ENCODE assay signal across 24 cellular contexts in genomic region chr6:43284986-43285385, GRCh38. TPM values are rescaled to one million over a fixed set of nuclear protein-coding genes. Genes with fewer than 3 reads are reported as not detected.
A peak's percentile ranks its signal among the peaks of the same experiment; 100 is the strongest.
DNase-seq lines count a peak whose midpoint lies in the region; ATAC-seq and TF ChIP-seq lines count a peak whose summit lies in the region.
"Had no signal": no experiment of that assay in that cellular context is flagged by ENCODE, and none has a peak within 500 bp of the region (broad histone marks: within the 10 kb centered on the region; RNA-seq: fewer than 3 reads in every experiment).

No MANE protein-coding gene starts in this region.

- TF ChIP-seq EP300 in suprapubic skin (IDR thresholded peaks at IDR 0.05) = no peak

- WGBS in heart left ventricle, 4 donors = 1 to 6% (median 4%) methylated on average over 14 to 40 of the region's 40 CpGs
- 2% methylated on average over 19 of the region's 40 CpGs for WGBS in suprapubic skin

- peaks cover 40% of the 10 kb centered on the region for H3K27me3 Mint-ChIP-seq in MCF 10A (ENCODE audit: insufficient read depth, unreplicated experiment)
- peaks cover 54% of the 10 kb centered on the region for H3K27me3 Mint-ChIP-seq in mesothelial cell of epicardium (ENCODE audit: low read depth)

- no peaks in the 10 kb centered on the region for H3K4me1 ChIP-seq in breast epithelium
- H3K4me1 ChIP-seq in heart left ventricle = peaks cover 0 to 10% (median 0%) of the 10 kb centered on the region in 12 donors
- H3K4me1 ChIP-seq in suprapubic skin = peaks cover 9% of the 10 kb centered on the region
- no peaks in the 10 kb centered on the region for H3K4me1 ChIP-seq in Karpas-422 (ENCODE audit: low read length)
- H3K4me1 ChIP-seq: BE2C, colonic mucosa had no signal

- H3K4me3 ChIP-seq in breast epithelium = peak overlapping the region; percentile 9 to 52 (median 43)
- peak overlapping the region in 10 of 12 donors; percentile 5 to 50 (median 35) for H3K4me3 ChIP-seq in heart left ventricle
- H3K4me3 ChIP-seq in suprapubic skin = peak overlapping the region; percentile 19
- H3K4me3 ChIP-seq in Karpas-422 (ENCODE audit: low read length) = no peak overlapping the region
- H3K4me3 ChIP-seq: colonic mucosa, MG63 had no signal

- H3K27me3 ChIP-seq in breast epithelium (peaks cover 0 to 44% of the 10 kb centered on the region in 2 donors), heart left ventricle (peaks cover 0 to 30% (median 2%) of the 10 kb centered on the region in 9 donors), suprapubic skin (peaks cover 47% of the 10 kb centered on the region), Karpas-422 (ENCODE audit: low read length) (no peaks in the 10 kb centered on the region)
- H3K27me3 ChIP-seq: BE2C, colonic mucosa, MG63 had no signal

- CTCF ChIA-PET in MCF 10A (lab: Yijun Ruan, JAX) = no interaction called here

- H3K4me1 Mint-ChIP-seq in MCF 10A (ENCODE audit: insufficient read depth, unreplicated experiment) (no peaks in the 10 kb centered on the region), mesothelial cell of epicardium (no peaks in the 10 kb centered on the region)
- H3K4me1 Mint-ChIP-seq: activated CD4-positive, alpha-beta T cell treated with anti-CD3 and anti-CD28 coated beads for 36 hours; activated naive CD8-positive, alpha-beta T cell treated with anti-CD3 and anti-CD28 coated beads for 36 hours; natural killer cell had no signal

- no peak overlapping the region for H3K9ac ChIP-seq in Karpas-422 (ENCODE audit: low read length)

- ATAC-seq in heart left ventricle (peak in 2 of 4 donors; percentile 6 to 40), GM21515 (IDR thresholded peaks at IDR 0.05; ENCODE audit: unreplicated experiment) (no peak)
- ATAC-seq: activated CD4-positive, alpha-beta T cell treated with anti-CD3 and anti-CD28 coated beads for 36 hours; natural killer cell had no signal

- no TSS peak for BruUV-seq in MCF 10A (replicated peaks; lab: Mats Ljungman, UMichigan)

- H3K9me3 Mint-ChIP-seq in MCF 10A (ENCODE audit: unreplicated experiment) = no peaks in the 10 kb centered on the region
- H3K9me3 Mint-ChIP-seq in mesothelial cell of epicardium = no peaks in the 10 kb centered on the region
- H3K9me3 Mint-ChIP-seq: activated naive CD8-positive, alpha-beta T cell treated with anti-CD3 and anti-CD28 coated beads for 36 hours; IgD-negative memory B cell; natural killer cell had no signal

- H3K4me3 Mint-ChIP-seq in MCF 10A (ENCODE audit: unreplicated experiment) (no peak overlapping the region), mesothelial cell of epicardium (peak overlapping the region; percentile 26)
- H3K4me3 Mint-ChIP-seq: activated CD4-positive, alpha-beta T cell treated with anti-CD3 and anti-CD28 coated beads for 36 hours; activated naive CD8-positive, alpha-beta T cell treated with anti-CD3 and anti-CD28 coated beads for 36 hours; natural killer cell had no signal

- H3K27ac Mint-ChIP-seq in MCF 10A (ENCODE audit: low read depth, unreplicated experiment) = no peak overlapping the region
- H3K27ac Mint-ChIP-seq in mesothelial cell of epicardium = no peak overlapping the region
- H3K27ac Mint-ChIP-seq: activated CD4-positive, alpha-beta T cell treated with anti-CD3 and anti-CD28 coated beads for 36 hours; activated naive CD8-positive, alpha-beta T cell treated with anti-CD3 and anti-CD28 coated beads for 36 hours; IgD-negative memory B cell; natural killer cell had no signal

- H4K20me1 ChIP-seq in Karpas-422 (ENCODE audit: insufficient read depth, low read depth, low read length) = no peaks in the 10 kb centered on the region

- no peak overlapping the region for H2AFZ ChIP-seq in Karpas-422 (ENCODE audit: low read length)

- POLR2A ChIA-PET in MCF 10A (lab: Yijun Ruan, JAX) = no interaction called here

- TF ChIP-seq CTCF in breast epithelium (IDR thresholded peaks at IDR 0.05) = no peak
- no peak for TF ChIP-seq CTCF in MCF 10A (IDR thresholded peaks at IDR 0.05; ENCODE audit: unreplicated experiment)
- TF ChIP-seq CTCF in heart left ventricle (IDR thresholded peaks at IDR 0.05) = no peak
- no peak for TF ChIP-seq CTCF in mesothelial cell of epicardium (IDR thresholded peaks at IDR 0.05; ENCODE audit: unreplicated experiment)
- TF ChIP-seq CTCF in suprapubic skin (IDR thresholded peaks at IDR 0.05) = no peak

- H3K27ac ChIP-seq in breast epithelium = no peak overlapping the region
- H3K27ac ChIP-seq in heart left ventricle = no peak overlapping the region
- no peak overlapping the region for H3K27ac ChIP-seq in suprapubic skin
- no peak overlapping the region for H3K27ac ChIP-seq in Karpas-422 (ENCODE audit: low read length)
- H3K27ac ChIP-seq: colonic mucosa had no signal

- no peaks in the 10 kb centered on the region for H3K9me2 ChIP-seq in Karpas-422 (replicated peaks; ENCODE audit: insufficient read depth, low read length)

- H3K79me2 ChIP-seq in Karpas-422 (ENCODE audit: low read length) = no peaks in the 10 kb centered on the region

- no peaks in the 10 kb centered on the region for H3K36me3 Mint-ChIP-seq in MCF 10A (ENCODE audit: insufficient read depth, unreplicated experiment)
- no peaks in the 10 kb centered on the region for H3K36me3 Mint-ChIP-seq in mesothelial cell of epicardium
- H3K36me3 Mint-ChIP-seq: activated naive CD8-positive, alpha-beta T cell treated with anti-CD3 and anti-CD28 coated beads for 36 hours; IgD-negative memory B cell; natural killer cell had no signal

- DNase-seq in breast epithelium (ENCODE audit: low spot score in 2 of 2) = no peak
- DNase-seq in MCF 10A (ENCODE audit: unreplicated experiment) = no peak
- peak in 1 of 5 donors; percentile 42 for DNase-seq in heart left ventricle
- DNase-seq in mesothelial cell of epicardium (ENCODE audit: low spot score in 2 of 2, unreplicated experiment in 2 of 2) = no peak
- DNase-seq in suprapubic skin (ENCODE audit: low spot score in 2 of 2) = no peak
- no peak for DNase-seq in Karpas-422
- DNase-seq in activated naive CD4-positive, alpha-beta T cell (lab: John Stamatoyannopoulos, UW) = no peak
- DNase-seq: 8988T; activated CD4-positive, alpha-beta T cell treated with anti-CD3 and anti-CD28 coated beads for 36 hours; activated naive CD8-positive, alpha-beta T cell treated with anti-CD3 and anti-CD28 coated beads for 36 hours; BE2C; Caco-2; colonic mucosa; hypothalamus; MG63; natural killer cell; NCI-H1417 treated with DMSO at 0.1 percent for 48 hours; OCI-M1; SIG-M5; stimulated activated CD4-positive, alpha-beta T cell treated with anti-CD3 and anti-CD28 coated beads, Interleukin-4, amount 100 ng/mL, for 24 hours had no signal

- no peaks in the 10 kb centered on the region for H3K36me3 ChIP-seq in breast epithelium
- no peaks in the 10 kb centered on the region for H3K36me3 ChIP-seq in heart left ventricle
- no peaks in the 10 kb centered on the region for H3K36me3 ChIP-seq in suprapubic skin
- no peaks in the 10 kb centered on the region for H3K36me3 ChIP-seq in Karpas-422 (ENCODE audit: insufficient read depth, low read length)
- H3K36me3 ChIP-seq: BE2C, colonic mucosa, MG63 had no signal

- intact Hi-C loops in breast epithelium (cut with DNase I; ENCODE audit: low total_unique reads) = no loop called here
- intact Hi-C loops in MCF 10A (cut with micrococcal nuclease) = no loop called here
- intact Hi-C loops in heart left ventricle (cut with DNase I) = no loop called here

- TF ChIP-seq POLR2A in breast epithelium (IDR thresholded peaks at IDR 0.05) (no peak), heart left ventricle (IDR thresholded peaks at IDR 0.05) (no peak), suprapubic skin (IDR thresholded peaks at IDR 0.05) (no peak)

- H3K9me3 ChIP-seq in breast epithelium (no peaks in the 10 kb centered on the region), heart left ventricle (no peaks in the 10 kb centered on the region), suprapubic skin (no peaks in the 10 kb centered on the region), Karpas-422 (ENCODE audit: low read length) (no peaks in the 10 kb centered on the region)
- H3K9me3 ChIP-seq: BE2C, Caco-2, colonic mucosa, MG63 had no signal

- no peak overlapping the region for H3K4me2 ChIP-seq in Karpas-422 (ENCODE audit: low read depth, low read length, poor library complexity, severe bottlenecking)

RNA-seq across cellular contexts. Expression of gene SLC22A7, which starts 13.1 kb away (rescaled TPM):
- total RNA-seq in breast epithelium = not detected
- not detected in 2 replicates for total RNA-seq in MCF 10A (2022)
- under 1 TPM in 4 of 9 donors, not detected in 5; 0.12 to 0.32 (median 0.14) TPM for total RNA-seq in heart left ventricle
- under 1 TPM in 1 of 2 donors, not detected in 1; 0.23 TPM for polyA plus RNA-seq in heart left ventricle
- not detected in 3 replicates for total RNA-seq in mesothelial cell of epicardium
- not detected for total RNA-seq in suprapubic skin
- total RNA-seq in Karpas-422 (2014; rRNA removed; shearing (Covaris generic); ENCODE audit: low replicate concordance) = not detected in 2 replicates
- total RNA-seq: activated CD4-positive, alpha-beta T cell treated with anti-CD3 and anti-CD28 coated beads for 36 hours; activated naive CD8-positive, alpha-beta T cell treated with anti-CD3 and anti-CD28 coated beads for 36 hours; Caco-2; colonic mucosa; natural killer cell; skeletal muscle tissue; urinary bladder had no signal
- polyA plus RNA-seq: IgD-negative memory B cell had no signal

RNA-seq across cellular contexts. Expression of gene CRIP3, which starts 23.6 kb away (rescaled TPM):
- total RNA-seq in breast epithelium (1 to 10 TPM; 1.6 to 2.1 (median 1.9) TPM), MCF 10A (2022) (not detected in 2 replicates), heart left ventricle (10 to 100 TPM in 6 of 9 donors, 1 to 10 TPM in 3; 3.7 to 63.3 (median 20.9) TPM), mesothelial cell of epicardium (2.2 to 3.4 TPM (median 2.9 TPM) in 3 replicates), suprapubic skin (1 to 10 TPM in 3 of 4 donors, not detected in 1; 2.2 to 3.4 (median 2.6) TPM)
- polyA plus RNA-seq in heart left ventricle = 10 to 100 TPM in 1 of 2 donors, 1 to 10 TPM in 1; 3.6 to 66.7 TPM
- 55.0 and 56.8 TPM in 2 replicates for total RNA-seq in Karpas-422 (2014; rRNA removed; shearing (Covaris generic); ENCODE audit: low replicate concordance)
- total RNA-seq: Caco-2 had no signal

RNA-seq across cellular contexts. Expression of gene TTBK1, which starts 41.7 kb away (rescaled TPM):
- total RNA-seq in breast epithelium = under 1 TPM in 1 of 3 donors, not detected in 2; under 0.01 TPM
- total RNA-seq in MCF 10A (2022) = not detected in 2 replicates
- under 1 TPM; 0.04 to 0.52 (median 0.29) TPM for total RNA-seq in heart left ventricle
- polyA plus RNA-seq in heart left ventricle = under 1 TPM; 0.07 to 0.23 TPM
- total RNA-seq in mesothelial cell of epicardium = 0.29 to 0.34 TPM (median 0.29 TPM) in 3 replicates
- total RNA-seq in suprapubic skin = not detected
- 0.34 and 1.2 TPM in 2 replicates for total RNA-seq in Karpas-422 (2014; rRNA removed; shearing (Covaris generic); ENCODE audit: low replicate concordance)
- total RNA-seq: skeletal muscle tissue had no signal

RNA-seq across cellular contexts. Expression of gene DNPH1, which starts 55.7 kb away (rescaled TPM):
- total RNA-seq in breast epithelium = 10 to 100 TPM; 46.5 to 61.1 (median 53.7) TPM
- 52.5 and 91.0 TPM in 2 replicates for total RNA-seq in MCF 10A (2022)
- total RNA-seq in heart left ventricle = 10 to 100 TPM; 18.9 to 63.7 (median 25.7) TPM
- 10 to 100 TPM; 37.9 to 45.5 TPM for polyA plus RNA-seq in heart left ventricle
- 49.0 to 52.3 TPM (median 49.4 TPM) in 3 replicates for total RNA-seq in mesothelial cell of epicardium
- total RNA-seq in suprapubic skin = 10 to 100 TPM; 21.9 to 88.4 (median 74.4) TPM
- total RNA-seq in Karpas-422 (2014; rRNA removed; shearing (Covaris generic); ENCODE audit: low replicate concordance) = 59.0 and 157 TPM in 2 replicates
